Comparison of ENCODE assay signal across 13 cellular contexts in the genomic region with DNA sequence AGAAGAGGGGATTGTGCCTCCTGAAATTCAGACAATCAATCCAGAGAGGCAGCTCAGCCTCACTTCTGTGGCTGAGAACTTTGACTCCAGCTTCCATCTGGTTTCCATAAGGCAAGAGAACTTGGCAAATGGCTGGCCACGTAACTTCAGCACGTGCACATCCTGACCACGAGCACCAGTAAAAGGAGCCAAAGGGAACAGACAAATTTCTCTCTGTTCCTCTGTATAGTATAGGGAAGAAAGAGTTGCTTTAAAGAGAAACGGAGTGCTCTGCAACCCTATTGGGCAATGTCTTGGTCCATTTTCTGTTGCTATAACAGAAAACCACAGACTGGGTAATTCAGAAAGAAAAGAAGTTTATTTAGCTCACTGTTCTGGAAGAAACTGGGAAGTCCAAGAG.
DNase-seq lines count a peak whose midpoint lies in the region; ATAC-seq and TF ChIP-seq lines count a peak whose summit lies in the region.
"Had no signal": no experiment of that assay in that cellular context is flagged by ENCODE, and none has a peak within 500 bp of the region (broad histone marks: within the 10 kb centered on the region; RNA-seq: fewer than 3 reads in every experiment).

No MANE protein-coding gene starts in this region.

- no peaks in the 10 kb centered on the region for H3K9me3 ChIP-seq in mucosa of descending colon

- H3K36me3 ChIP-seq in ACC112 (ENCODE audit: insufficient read depth, low read length), result no peaks in the 10 kb centered on the region
- no peaks in the 10 kb centered on the region for H3K36me3 ChIP-seq in mucosa of descending colon (ENCODE audit: low read depth)

- no peak overlapping the region for H3K4me3 Mint-ChIP-seq in T-cell

- ATAC-seq in mucosa of descending colon, result peak; percentile 37
- ATAC-seq in T-cell (replicated peaks in 1 of 4), result no peak
- ATAC-seq: left lobe of liver had no signal

- intact Hi-C loops in mucosa of descending colon (cut with DNase I, micrococcal nuclease), result no loop called here

- no peak overlapping the region for H3K27ac Mint-ChIP-seq in T-cell

- H3K4me1 Mint-ChIP-seq in T-cell, result no peaks in the 10 kb centered on the region

- TF ChIP-seq CTCF in choroid plexus epithelial cell (conservative IDR thresholded peaks at IDR 0.05; ENCODE audit: low read depth, low read length), result no peak
- no peak for TF ChIP-seq CTCF in mucosa of descending colon (IDR thresholded peaks at IDR 0.05)

- H3K36me3 Mint-ChIP-seq in T-cell, result no peaks in the 10 kb centered on the region

- H3K4me3 ChIP-seq in ACC112 (ENCODE audit: low read depth, low read length), result no peak overlapping the region
- no peak overlapping the region for H3K4me3 ChIP-seq in choroid plexus epithelial cell (ENCODE audit: low read depth, low read length)
- H3K4me3 ChIP-seq in mucosa of descending colon, result no peak overlapping the region

- POLR2A ChIA-PET in T-cell (lab: Charles Lee), result no interaction called here

- peaks cover 19% of the 10 kb centered on the region for H3K4me1 ChIP-seq in ACC112 (ENCODE audit: control insufficient read depth, insufficient read depth, low read length, unreplicated experiment)
- H3K4me1 ChIP-seq in mucosa of descending colon (ENCODE audit: low read depth), result peaks cover 5% of the 10 kb centered on the region

- peak overlapping the region; percentile 70 for H2AFZ ChIP-seq in ACC112 (ENCODE audit: low read length, unreplicated experiment)

- peaks cover 0 to 6% (median 0%) of the 10 kb centered on the region in 3 donors for H3K9me3 Mint-ChIP-seq in T-cell

- CTCF ChIA-PET in T-cell (lab: Charles Lee), result no interaction called here

- no peaks in the 10 kb centered on the region for H3K79me2 ChIP-seq in ACC112 (ENCODE audit: control insufficient read depth, insufficient read depth, low read length, unreplicated experiment)

- H3K27me3 Mint-ChIP-seq in T-cell, result no peaks in the 10 kb centered on the region

- H3K27ac ChIP-seq in ACC112 (ENCODE audit: low read depth, low read length), result no peak overlapping the region

- DNase-seq in LHCN-M2 (ENCODE audit: low read depth) (peak; percentile 31), choroid plexus epithelial cell (ENCODE audit: low read depth) (peak; percentile 35), mucosa of descending colon (peak in 1 of 3 donors; percentile 13), NCI-H2029 (lab: John Stamatoyannopoulos, UW) (no peak), NCI-H1092 (lab: John Stamatoyannopoulos, UW) (no peak), T-cell (no peak), DMS53 treated with DMSO at 0.1 percent for 48 hours (lab: John Stamatoyannopoulos, UW; ENCODE audit: unreplicated experiment) (no peak)
- DNase-seq: ACHN, activated gamma-delta T cell treated with Interleukin-2 at 50 U/mL for 16 hours, NCI-H2081, retina had no signal

- no peaks in the 10 kb centered on the region for H3K27me3 ChIP-seq in ACC112 (ENCODE audit: insufficient read depth, low read length)

Comparison
In these comparisons a context has a peak if more than half of its experiments do, and no peak if none do; other contexts are left out.
1. DNase-seq: peak in LHCN-M2 (single experiment) and choroid plexus epithelial cell (single experiment); none in NCI-H2029 (single experiment), NCI-H1092 (single experiment), T-cell (0 of 34) and DMS53 treated with DMSO at 0.1 percent for 48 hours (single experiment).